22 cellular contexts compared by ENCODE assay signal in the genomic region with DNA sequence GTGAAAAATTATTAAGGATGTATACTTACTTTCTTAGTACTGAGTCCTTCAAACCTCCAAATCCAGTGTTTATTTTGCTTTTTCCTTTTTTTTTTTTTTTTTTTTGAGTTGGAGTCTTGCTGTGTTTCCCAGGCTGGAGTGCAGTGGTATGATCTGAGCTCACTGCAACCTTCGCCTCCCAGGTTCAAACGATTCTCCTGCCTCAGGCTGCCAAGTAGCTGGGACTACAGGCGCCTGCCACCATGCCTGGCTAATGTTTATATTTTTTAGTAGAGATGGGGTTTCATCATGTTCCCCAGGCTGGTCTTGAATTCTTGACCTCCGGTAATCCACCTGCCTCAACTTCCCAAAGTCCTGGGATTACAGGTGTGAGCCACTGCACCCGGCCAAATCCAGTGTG.
"Had no signal": no experiment of that assay in that cellular context is flagged by ENCODE, and none has a peak within 500 bp of the region (broad histone marks: within the 10 kb centered on the region; RNA-seq: fewer than 3 reads in every experiment).

No MANE protein-coding gene starts in this region.

- H3K4me1 ChIP-seq: colonic mucosa, esophagus muscularis mucosa, gastroesophageal sphincter, lower lobe of right lung had no signal

- FAIRE-seq: endothelial cell of umbilical vein, frontal cortex, kidney had no signal

- H3K79me2 ChIP-seq: hepatocyte had no signal

- H3K36me3 ChIP-seq: colonic mucosa had no signal

- DNase-seq: colonic mucosa; cortex of kidney; effector CD8-positive, alpha-beta T cell; foreskin keratinocyte; heart left ventricle; hypothalamus; immature natural killer cell; islet precursor cell; kidney; kidney glomerular epithelial cell; left colon; left lung; left ventricle myocardium superior; lower lobe of right lung; mesenchymal stem cell; mucosa of descending colon; naive B cell had no signal

- H2AFZ ChIP-seq: hepatocyte had no signal

- H3K4me2 ChIP-seq: hepatocyte had no signal

- H3K27ac ChIP-seq: colonic mucosa, esophagus muscularis mucosa, foreskin keratinocyte, gastroesophageal sphincter, heart left ventricle, hepatocyte, left lung, lower lobe of right lung had no signal

- H3K4me3 ChIP-seq: colonic mucosa, esophagus muscularis mucosa, gastroesophageal sphincter, heart left ventricle, hepatocyte, left lung, lower lobe of right lung, mucosa of descending colon had no signal

- ATAC-seq: foreskin keratinocyte, gastroesophageal sphincter, heart left ventricle, left colon, left lung, left ventricle myocardium superior, lower lobe of right lung, mucosa of descending colon had no signal

- H3K27me3 ChIP-seq: colonic mucosa, esophagus muscularis mucosa, foreskin keratinocyte, gastroesophageal sphincter, heart left ventricle, hepatocyte, left lung had no signal

- H3K9me3 ChIP-seq: colonic mucosa, esophagus muscularis mucosa, gastroesophageal sphincter, heart left ventricle, left lung, lower lobe of right lung, mucosa of descending colon had no signal
